Comparison of ENCODE assay signal across 8 cellular contexts in genomic region chr10:69958232-69958902, GRCh38.
DNase-seq lines count a peak whose midpoint lies in the region; ATAC-seq and TF ChIP-seq lines count a peak whose summit lies in the region.

No MANE protein-coding gene starts in this region.

- H3K4me3 ChIP-seq in CD4-positive, alpha-beta memory T cell (ENCODE audit: low read length in 2 of 2), result no peak overlapping the region
- no peak overlapping the region for H3K4me3 ChIP-seq in SU-DHL-6 (ENCODE audit: insufficient read depth, low read length, poor library complexity, severe bottlenecking)
- no peak overlapping the region for H3K4me3 ChIP-seq in esophagus squamous epithelium

- H3K9me3 ChIP-seq in CD4-positive, alpha-beta memory T cell (ENCODE audit: control insufficient read depth in 1 of 2, low read length in 2 of 2), result no peaks in the 10 kb centered on the region
- H3K9me3 ChIP-seq in SU-DHL-6 (ENCODE audit: insufficient read depth, low read length) (no peaks in the 10 kb centered on the region), esophagus squamous epithelium (no peaks in the 10 kb centered on the region)

- H3K4me2 ChIP-seq in SU-DHL-6 (ENCODE audit: low read depth, low read length, poor library complexity, severe bottlenecking), result no peak overlapping the region

- peak; percentile 39 for ATAC-seq in GM18861 (IDR thresholded peaks at IDR 0.05; ENCODE audit: unreplicated experiment)

- POLR2A ChIA-PET in CD4-positive, alpha-beta memory T cell (lab: Charles Lee; ENCODE audit: partially characterized antibody), result no interaction called here

- H3K4me1 Mint-ChIP-seq in CD4-positive, alpha-beta memory T cell, result no peaks in the 10 kb centered on the region
- H3K4me1 Mint-ChIP-seq in osteocyte (ENCODE audit: unreplicated experiment), result peaks cover 8% of the 10 kb centered on the region

- H3K27me3 Mint-ChIP-seq in CD4-positive, alpha-beta memory T cell, result peaks cover 5 to 23% of the 10 kb centered on the region in 2 donors
- no peaks in the 10 kb centered on the region for H3K27me3 Mint-ChIP-seq in osteocyte (ENCODE audit: unreplicated experiment)

- no peak overlapping the region for H2AFZ ChIP-seq in SU-DHL-6 (ENCODE audit: low read depth, low read length, severe bottlenecking)

- no peaks in the 10 kb centered on the region for H3K9me2 ChIP-seq in SU-DHL-6 (replicated peaks; ENCODE audit: insufficient read depth, low read length)

- no peak overlapping the region for H3K27ac Mint-ChIP-seq in CD4-positive, alpha-beta memory T cell
- no peak overlapping the region for H3K27ac Mint-ChIP-seq in osteocyte (ENCODE audit: unreplicated experiment)

- H3K9me3 Mint-ChIP-seq in CD4-positive, alpha-beta memory T cell, result peaks cover 0 to 1% (median 0%) of the 10 kb centered on the region in 8 donors
- H3K9me3 Mint-ChIP-seq in osteocyte (ENCODE audit: unreplicated experiment), result no peaks in the 10 kb centered on the region

- TF ChIP-seq CTCF in SU-DHL-6 (IDR thresholded peaks at IDR 0.05; ENCODE audit: insufficient read depth, low read length, poor library complexity, severe bottlenecking) (peak; percentile 52), esophagus squamous epithelium (IDR thresholded peaks at IDR 0.05) (peak; percentile 34 to 73 (median 54)), osteocyte (IDR thresholded peaks at IDR 0.05) (peak; percentile 75)

- CTCF ChIA-PET in CD4-positive, alpha-beta memory T cell (lab: Charles Lee; ENCODE audit: partially characterized antibody), result interaction anchor here (0.8 to 2.5 kb wide), 18 partner anchors 8 to 443 kb away, joined by 3 to 9 read pairs (median 4); partner anchors contain the start of gene TYSND1

- no peaks in the 10 kb centered on the region for H3K27me3 ChIP-seq in CD4-positive, alpha-beta memory T cell (ENCODE audit: insufficient read depth, low read length)
- H3K27me3 ChIP-seq in SU-DHL-6 (ENCODE audit: low read length), result no peaks in the 10 kb centered on the region
- H3K27me3 ChIP-seq in esophagus squamous epithelium, result peaks cover 0 to 1% (median 0%) of the 10 kb centered on the region in 4 donors

- 64 to 67% methylated on average over 1 of the region's 1 CpG for WGBS in esophagus squamous epithelium, 2 donors

- intact Hi-C loops in CD4-positive, alpha-beta memory T cell (cut with micrococcal nuclease), result no loop called here
- intact Hi-C loops in esophagus squamous epithelium (cut with DNase I), result no loop called here

- no peak overlapping the region for H3K27ac ChIP-seq in CD4-positive, alpha-beta memory T cell (ENCODE audit: low read depth, low read length)
- no peak overlapping the region for H3K27ac ChIP-seq in SU-DHL-6 (ENCODE audit: low read depth, low read length)
- H3K27ac ChIP-seq in esophagus squamous epithelium, result no peak overlapping the region

- H3K36me3 Mint-ChIP-seq in CD4-positive, alpha-beta memory T cell, result no peaks in the 10 kb centered on the region
- peaks cover 17% of the 10 kb centered on the region for H3K36me3 Mint-ChIP-seq in osteocyte (ENCODE audit: unreplicated experiment)

- H3K79me2 ChIP-seq in SU-DHL-6 (ENCODE audit: insufficient read depth, low read length), result no peaks in the 10 kb centered on the region

- no peaks in the 10 kb centered on the region for H3F3A ChIP-seq in SU-DHL-6 (ENCODE audit: insufficient read depth)

- no peaks in the 10 kb centered on the region for H3K4me1 ChIP-seq in CD4-positive, alpha-beta memory T cell (ENCODE audit: insufficient read depth, low read length)
- H3K4me1 ChIP-seq in esophagus squamous epithelium, result peaks cover 0 to 20% (median 18%) of the 10 kb centered on the region in 3 donors

- no peak overlapping the region for H3K4me3 Mint-ChIP-seq in CD4-positive, alpha-beta memory T cell
- no peak overlapping the region for H3K4me3 Mint-ChIP-seq in osteocyte (ENCODE audit: unreplicated experiment)

- H3K9ac ChIP-seq in SU-DHL-6 (ENCODE audit: low read length), result no peak overlapping the region

- peak in 4 of 5 donors; percentile 7 to 22 (median 20) for DNase-seq in CD4-positive, alpha-beta memory T cell
- DNase-seq in LoVo (ENCODE audit: low spot score) (peak; percentile 51), esophagus squamous epithelium (lab: John Stamatoyannopoulos, UW) (no peak), osteocyte (ENCODE audit: extremely low spot score, unreplicated experiment) (no peak), SHP77 treated with DMSO at 0.1 percent for 48 hours (lab: John Stamatoyannopoulos, UW) (no peak), occipital lobe (lab: John Stamatoyannopoulos, UW) (no peak)

- no peaks in the 10 kb centered on the region for H4K20me1 ChIP-seq in SU-DHL-6 (ENCODE audit: low read depth, low read length)

- H3K36me3 ChIP-seq in CD4-positive, alpha-beta memory T cell (ENCODE audit: insufficient read depth, low read length), result no peaks in the 10 kb centered on the region
- H3K36me3 ChIP-seq in SU-DHL-6 (ENCODE audit: low read length) (no peaks in the 10 kb centered on the region), esophagus squamous epithelium (no peaks in the 10 kb centered on the region)

- TF ChIP-seq POLR2A in esophagus squamous epithelium (IDR thresholded peaks at IDR 0.05), result no peak

Comparison
In these comparisons a context has a peak if more than half of its experiments do, and no peak if none do; other contexts are left out.
1. DNase-seq: peak in CD4-positive, alpha-beta memory T cell (4 of 5) and LoVo (single experiment); none in esophagus squamous epithelium (single experiment), osteocyte (single experiment), SHP77 treated with DMSO at 0.1 percent for 48 hours (single experiment) and occipital lobe (single experiment).
2. Peak in every context shown above with its lines, with median percentiles within 50 percentile points of each other: CTCF ChIP-seq.